Comparison of ENCODE assay signal across 18 cellular contexts in genomic region chr7:74582447-74583039, GRCh38.
DNase-seq lines count a peak whose midpoint lies in the region; ATAC-seq, FAIRE-seq and TF ChIP-seq lines count a peak whose summit lies in the region.
"Had no signal": no experiment of that assay in that cellular context is flagged by ENCODE, and none has a peak within 500 bp of the region (broad histone marks: within the 10 kb centered on the region; RNA-seq: fewer than 3 reads in every experiment).

No MANE protein-coding gene starts in this region.

- no peak overlapping the region for H3K4me3 Mint-ChIP-seq in T-helper 2 cell treated with Interferon-gamma antibody and Interleukin-4, amounts not matched to agents 5 μg/mL and 100 μg/mL, for 36 hours
- H3K4me3 Mint-ChIP-seq: B cell; CD8-positive, alpha-beta T cell; H9 had no signal

- no peaks in the 10 kb centered on the region for H3K27me3 ChIP-seq in mucosa of stomach (ENCODE audit: control insufficient read depth, insufficient read depth, low read length)
- no peaks in the 10 kb centered on the region for H3K27me3 ChIP-seq in uterus
- H3K27me3 ChIP-seq: BLaER1 treated with 17β-estradiol and CSF1 and Interleukin-3, amounts not matched to agents 10 nM and 100 nM had no signal

- TF ChIP-seq CTCF in A549 (IDR thresholded peaks at IDR 0.05) (no peak), RWPE1 (conservative IDR thresholded peaks at IDR 0.05; ENCODE audit: low read depth) (no peak), uterus (IDR thresholded peaks at IDR 0.05) (no peak)

- DNase-seq in A549 (ENCODE audit: low read depth in 1 of 2, low spot score in 1 of 2): no peak
- no peak for DNase-seq in RWPE1 (ENCODE audit: low spot score)
- no peak for DNase-seq in epithelial cell of prostate (ENCODE audit: low read depth, low spot score)
- no peak for DNase-seq in NCI-H226
- DNase-seq in T-helper 2 cell treated with Interferon-gamma antibody and Interleukin-4, amounts not matched to agents 5 μg/mL and 100 μg/mL, for 36 hours (ENCODE audit: low spot score): no peak
- no peak for DNase-seq in uterus
- DNase-seq: 8988T; CD8-positive, alpha-beta T cell; DMS79 treated with DMSO at 0.1 percent for 48 hours; GF-D8; H9; IMR-90 had no signal

- H3K4me1 ChIP-seq in A549 (peaks cover 84% of the 10 kb centered on the region), mucosa of stomach (ENCODE audit: control insufficient read depth, insufficient read depth, low read length) (peaks cover 82% of the 10 kb centered on the region), uterus (peaks cover 0 to 10% of the 10 kb centered on the region in 2 donors)

- H3K27me3 Mint-ChIP-seq in T-helper 2 cell treated with Interferon-gamma antibody and Interleukin-4, amounts not matched to agents 5 μg/mL and 100 μg/mL, for 36 hours (ENCODE audit: low read depth): no peaks in the 10 kb centered on the region
- H3K27me3 Mint-ChIP-seq: B cell had no signal

- H3K9me3 ChIP-seq in A549 (no peaks in the 10 kb centered on the region), mucosa of stomach (ENCODE audit: control insufficient read depth, low read length) (no peaks in the 10 kb centered on the region), uterus (no peaks in the 10 kb centered on the region)
- H3K9me3 ChIP-seq: BLaER1 treated with 17β-estradiol and CSF1 and Interleukin-3, amounts not matched to agents 10 nM and 100 nM had no signal

- H3K27ac ChIP-seq in A549 (peak overlapping the region; percentile 95 to 100; a peak in 5 of 6 replicates), RWPE1 (peak overlapping the region; percentile 69), epithelial cell of prostate (peak overlapping the region; percentile 23), uterus (no peak overlapping the region)
- H3K27ac ChIP-seq: BLaER1 treated with 17β-estradiol and CSF1 and Interleukin-3, amounts not matched to agents 10 nM and 100 nM; HL-60 had no signal

- no peak for TF ChIP-seq RAD21 in A549 (conservative IDR thresholded peaks at IDR 0.05 in 1 of 2, IDR thresholded peaks at IDR 0.05 in 1 of 2)

- H3K9ac ChIP-seq in mucosa of stomach (ENCODE audit: low read length): peak overlapping the region; percentile 7
- H3K9ac ChIP-seq: BLaER1 treated with 17β-estradiol and CSF1 and Interleukin-3, amounts not matched to agents 10 nM and 100 nM had no signal

- intact Hi-C loops in uterus (cut with DNase I; ENCODE audit: low total_unique reads): no loop called here

- H3K9me3 Mint-ChIP-seq in T-helper 2 cell treated with Interferon-gamma antibody and Interleukin-4, amounts not matched to agents 5 μg/mL and 100 μg/mL, for 36 hours: no peaks in the 10 kb centered on the region
- H3K9me3 Mint-ChIP-seq: CD8-positive, alpha-beta T cell; H9 had no signal

- 91% methylated on average over 2 of the region's 2 CpGs for WGBS in A549 (ENCODE audit: missing lambda C conversion rate)

- FAIRE-seq in A549 (lab: Jason Lieb, UNC): no peak
- FAIRE-seq: H1 had no signal

- no peak for ATAC-seq in A549
- ATAC-seq in HG03039 (IDR thresholded peaks at IDR 0.05; ENCODE audit: unreplicated experiment): no peak
- ATAC-seq: CD8-positive, alpha-beta T cell had no signal

- no peak for TF ChIP-seq EP300 in A549 (IDR thresholded peaks at IDR 0.05)

- H3K4me2 ChIP-seq in A549: no peak overlapping the region
- H3K4me2 ChIP-seq: BLaER1 treated with 17β-estradiol and CSF1 and Interleukin-3, amounts not matched to agents 10 nM and 100 nM had no signal

- no peaks in the 10 kb centered on the region for H3K36me3 Mint-ChIP-seq in T-helper 2 cell treated with Interferon-gamma antibody and Interleukin-4, amounts not matched to agents 5 μg/mL and 100 μg/mL, for 36 hours (ENCODE audit: low read depth)
- H3K36me3 Mint-ChIP-seq: CD8-positive, alpha-beta T cell had no signal

- H3K27ac Mint-ChIP-seq in T-helper 2 cell treated with Interferon-gamma antibody and Interleukin-4, amounts not matched to agents 5 μg/mL and 100 μg/mL, for 36 hours: no peak overlapping the region
- H3K27ac Mint-ChIP-seq: B cell; CD8-positive, alpha-beta T cell had no signal

- H3K36me3 ChIP-seq in mucosa of stomach (ENCODE audit: control insufficient read depth, insufficient read depth, low read length): no peaks in the 10 kb centered on the region
- H3K36me3 ChIP-seq in uterus: no peaks in the 10 kb centered on the region

- TF ChIP-seq POLR2A in A549 (IDR thresholded peaks at IDR 0.05; ENCODE audit: low read length): no peak
- TF ChIP-seq POLR2A in uterus (IDR thresholded peaks at IDR 0.05): no peak

- H3K4me3 ChIP-seq in A549 (no peak overlapping the region), mucosa of stomach (ENCODE audit: low read length) (no peak overlapping the region), uterus (no peak overlapping the region)
- H3K4me3 ChIP-seq: BLaER1 treated with 17β-estradiol and CSF1 and Interleukin-3, amounts not matched to agents 10 nM and 100 nM had no signal

- CTCF ChIA-PET in A549 (lab: Yijun Ruan, JAX) (interaction anchor here (0.6 to 2.4 kb wide), 4 partner anchors 16 to 1043 kb away, joined by 3 to 10 read pairs (median 6); no protein-coding TSS in a partner anchor), RWPE1 (lab: Yijun Ruan, JAX) (interaction anchor here (0.6 to 1.2 kb wide), 5 partner anchors 15 to 715 kb away, joined by 4 to 6 read pairs (median 5); no protein-coding TSS in a partner anchor)

- POLR2A ChIA-PET in A549 (lab: Yijun Ruan, JAX): no interaction called here
- POLR2A ChIA-PET in RWPE1 (lab: Yijun Ruan, JAX; ENCODE audit: low non-redundant PET): no interaction called here

- no peaks in the 10 kb centered on the region for H3K4me1 Mint-ChIP-seq in T-helper 2 cell treated with Interferon-gamma antibody and Interleukin-4, amounts not matched to agents 5 μg/mL and 100 μg/mL, for 36 hours (ENCODE audit: low read depth)

TF ChIP-seq in A549, 52 proteins besides CTCF, POLR2A, EP300 and RAD21 (continues in another document):
- no peak for TF ChIP-seq CHD2 (IDR thresholded peaks at IDR 0.05; ENCODE audit: low read length, partially characterized antibody)
- no peak for TF ChIP-seq MAFK (IDR thresholded peaks at IDR 0.05; ENCODE audit: partially characterized antibody)
- TF ChIP-seq E2F6 (IDR thresholded peaks at IDR 0.05; ENCODE audit: borderline replicate concordance, low read depth): no peak
- no peak for TF ChIP-seq MYC (IDR thresholded peaks at IDR 0.05; ENCODE audit: borderline replicate concordance, low read length)
- TF ChIP-seq RARB (CRISPR knock-in tag; IDR thresholded peaks at IDR 0.05): no peak
- no peak for TF ChIP-seq HES2 (IDR thresholded peaks at IDR 0.05)
- no peak for TF ChIP-seq RNF2 (IDR thresholded peaks at IDR 0.05; ENCODE audit: borderline replicate concordance, low read depth)
- no peak for TF ChIP-seq SREBF2 (IDR thresholded peaks at IDR 0.05)
- TF ChIP-seq EHF (CRISPR knock-in tag; IDR thresholded peaks at IDR 0.05): no peak
- no peak for TF ChIP-seq JUNB (IDR thresholded peaks at IDR 0.05)
- no peak for TF ChIP-seq HOXA7 (CRISPR knock-in tag; IDR thresholded peaks at IDR 0.05)
- no peak for TF ChIP-seq USF2 (IDR thresholded peaks at IDR 0.05)
- TF ChIP-seq FOSL2 (IDR thresholded peaks at IDR 0.05): no peak
- TF ChIP-seq FOSL2 (CRISPR knock-in tag; IDR thresholded peaks at IDR 0.05): no peak
- TF ChIP-seq MAX (IDR thresholded peaks at IDR 0.05): no peak
- TF ChIP-seq ZSCAN20 (CRISPR knock-in tag; IDR thresholded peaks at IDR 0.05): no peak
- no peak for TF ChIP-seq HOXB5 (CRISPR knock-in tag; IDR thresholded peaks at IDR 0.05)
- no peak for TF ChIP-seq MAZ (IDR thresholded peaks at IDR 0.05; ENCODE audit: borderline replicate concordance, low read depth, low read length)
- no peak for TF ChIP-seq PHF8 (IDR thresholded peaks at IDR 0.05; ENCODE audit: borderline replicate concordance, low read depth)
- no peak for TF ChIP-seq BCL3 (IDR thresholded peaks at IDR 0.05)

Comparison
In these comparisons a context has a peak if more than half of its experiments do, and no peak if none do; other contexts are left out.
1. H3K27ac ChIP-seq: peak in A549 (2 of 2), RWPE1 (single experiment) and epithelial cell of prostate (single experiment); none in uterus (0 of 2).